In the genomic region with DNA sequence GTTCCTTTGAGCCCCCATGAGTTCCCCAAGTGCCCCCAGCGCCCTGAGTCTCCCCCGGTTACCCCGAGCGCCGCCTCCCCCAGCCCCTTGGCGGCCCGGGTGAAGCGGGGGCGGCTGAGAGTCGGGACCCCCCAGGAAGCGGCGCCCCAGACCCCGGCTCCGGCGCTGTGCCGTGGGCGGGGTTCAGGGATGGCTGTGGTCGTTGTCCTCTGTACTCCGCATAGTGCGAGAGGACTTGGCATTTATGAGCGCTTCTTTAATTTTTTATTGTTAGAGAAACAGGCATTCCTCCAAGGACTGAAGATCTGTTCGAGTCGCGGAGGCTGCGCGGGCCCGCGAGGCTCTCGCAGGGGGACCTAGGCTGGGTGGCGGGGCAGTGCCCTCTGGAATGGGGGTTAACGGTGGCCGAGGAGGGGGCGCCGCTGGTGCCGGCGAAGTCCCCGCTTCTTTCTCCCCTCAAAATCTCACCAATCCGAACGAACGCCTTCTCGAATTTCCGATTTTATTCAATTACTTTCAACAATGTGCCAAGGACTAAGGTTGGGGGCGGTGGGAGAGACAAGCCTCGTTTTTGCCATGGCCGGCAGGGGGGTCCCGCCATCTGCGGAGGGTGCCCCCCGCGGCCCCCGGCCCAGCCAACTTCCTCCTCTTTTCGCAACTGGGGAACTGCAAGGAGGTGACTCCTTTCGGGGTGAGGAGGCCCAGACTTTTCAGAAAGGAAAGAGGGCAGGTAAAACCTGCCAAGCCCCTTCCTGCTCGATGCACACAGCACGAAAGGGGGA, we compare ENCODE assay signal across 8 cellular contexts. TPM values are rescaled to one million over a fixed set of nuclear protein-coding genes. Genes with fewer than 3 reads are reported as not detected.
DNase-seq lines count a peak whose midpoint lies in the region; ATAC-seq and TF ChIP-seq lines count a peak whose summit lies in the region.
"Had no signal": no experiment of that assay in that cellular context is flagged by ENCODE, and none has a peak within 500 bp of the region (broad histone marks: within the 10 kb centered on the region; RNA-seq: fewer than 3 reads in every experiment).

No MANE protein-coding gene starts in this region.

- no CpG with 5 or more reads among the region's 54 CpGs for WGBS in iPS DF 6.9 (ENCODE audit: insufficient coverage, insufficient read length)

- H3K27me3 ChIP-seq in HUES48 (ENCODE audit: control insufficient read depth, insufficient read depth, low read length) (peaks cover 98% of the 10 kb centered on the region), iPS DF 6.9 (ENCODE audit: control insufficient read depth, insufficient read depth, low read length) (peaks cover 57% of the 10 kb centered on the region)

- no peaks in the 10 kb centered on the region for H3K36me3 Mint-ChIP-seq in activated CD8-positive, alpha-beta T cell treated with anti-CD3 and anti-CD28 coated beads, Interleukin-2, amount 10 ng/mL, durations not matched to agents 7 days and 5 days (ENCODE audit: low read depth)
- H3K36me3 Mint-ChIP-seq in stimulated activated memory B cell treated with anti-CD40 and anti-IgM and Interleukin-4, amounts not matched to agents 10 μg/mL and 1 μg/mL and 100 μg/mL, for 72 hours: no peaks in the 10 kb centered on the region
- H3K36me3 Mint-ChIP-seq in HFFc6 (ENCODE audit: low read depth): no peaks in the 10 kb centered on the region

- peak overlapping the region; percentile 61 for H3K4me3 Mint-ChIP-seq in activated CD8-positive, alpha-beta T cell treated with anti-CD3 and anti-CD28 coated beads, Interleukin-2, amount 10 ng/mL, durations not matched to agents 7 days and 5 days
- H3K4me3 Mint-ChIP-seq in stimulated activated memory B cell treated with anti-CD40 and anti-IgM and Interleukin-4, amounts not matched to agents 10 μg/mL and 1 μg/mL and 100 μg/mL, for 72 hours: peak overlapping the region; percentile 75
- H3K4me3 Mint-ChIP-seq in HFFc6: no peak overlapping the region

- H3K36me3 ChIP-seq in HUES48 (ENCODE audit: control insufficient read depth, insufficient read depth, low read length) (no peaks in the 10 kb centered on the region), iPS DF 6.9 (ENCODE audit: control insufficient read depth, insufficient read depth, low read length) (no peaks in the 10 kb centered on the region)

- ATAC-seq in activated CD8-positive, alpha-beta T cell treated with anti-CD3 and anti-CD28 coated beads, Interleukin-2, amount 10 ng/mL, durations not matched to agents 7 days and 5 days: peak; percentile 47
- peak; percentile 14 for ATAC-seq in stimulated activated memory B cell treated with anti-CD40 and anti-IgM and Interleukin-4, amounts not matched to agents 10 μg/mL and 1 μg/mL and 100 μg/mL, for 72 hours
- ATAC-seq in HG02970 (IDR thresholded peaks at IDR 0.05; ENCODE audit: low FRiP score, unreplicated experiment) (no peak), GM19395 (IDR thresholded peaks at IDR 0.05; ENCODE audit: unreplicated experiment) (no peak)

- H3K4me1 ChIP-seq in HUES48 (ENCODE audit: control insufficient read depth, insufficient read depth, low read length) (peaks cover 18% of the 10 kb centered on the region), iPS DF 6.9 (ENCODE audit: control insufficient read depth, insufficient read depth, low read length) (peaks cover 1% of the 10 kb centered on the region; the same call in 1 of the 2 replicates)

- H3K9ac ChIP-seq in HUES48 (ENCODE audit: low read depth, low read length): no peak overlapping the region

- POLR2A ChIA-PET in activated CD8-positive, alpha-beta T cell treated with anti-CD3 and anti-CD28 coated beads, Interleukin-2, amount 10 ng/mL, durations not matched to agents 7 days and 5 days (lab: Charles Lee): no interaction called here

- TF ChIP-seq CTCF in HFFc6 (IDR thresholded peaks at IDR 0.05): no peak

- H3K27ac ChIP-seq in HUES48 (ENCODE audit: low read depth, low read length) (no peak overlapping the region), iPS DF 6.9 (ENCODE audit: low read length) (no peak overlapping the region)

- H3K4me3 ChIP-seq in HUES48 (ENCODE audit: low read depth, low read length) (peak overlapping the region; percentile 55), iPS DF 6.9 (ENCODE audit: low read length) (peak overlapping the region; percentile 47; the same call in 1 of the 2 replicates)

- no peak for DNase-seq in activated CD8-positive, alpha-beta T cell treated with anti-CD3 and anti-CD28 coated beads, Interleukin-2, amount 10 ng/mL, durations not matched to agents 7 days and 5 days
- DNase-seq in iPS DF 6.9 (ENCODE audit: low read depth, low spot score): no peak
- DNase-seq in HFFc6: no peak

- H3K27me3 Mint-ChIP-seq in activated CD8-positive, alpha-beta T cell treated with anti-CD3 and anti-CD28 coated beads, Interleukin-2, amount 10 ng/mL, durations not matched to agents 7 days and 5 days (ENCODE audit: low read depth): peaks cover 62% of the 10 kb centered on the region
- peaks cover 45% of the 10 kb centered on the region for H3K27me3 Mint-ChIP-seq in stimulated activated memory B cell treated with anti-CD40 and anti-IgM and Interleukin-4, amounts not matched to agents 10 μg/mL and 1 μg/mL and 100 μg/mL, for 72 hours
- peaks cover 53% of the 10 kb centered on the region for H3K27me3 Mint-ChIP-seq in HFFc6 (ENCODE audit: insufficient read depth)

- peaks cover 20% of the 10 kb centered on the region for H3K4me1 Mint-ChIP-seq in activated CD8-positive, alpha-beta T cell treated with anti-CD3 and anti-CD28 coated beads, Interleukin-2, amount 10 ng/mL, durations not matched to agents 7 days and 5 days (ENCODE audit: low read depth)
- peaks cover 26% of the 10 kb centered on the region for H3K4me1 Mint-ChIP-seq in stimulated activated memory B cell treated with anti-CD40 and anti-IgM and Interleukin-4, amounts not matched to agents 10 μg/mL and 1 μg/mL and 100 μg/mL, for 72 hours
- H3K4me1 Mint-ChIP-seq in HFFc6 (ENCODE audit: low read depth): peaks cover 9% of the 10 kb centered on the region

- no peak overlapping the region for H3K27ac Mint-ChIP-seq in activated CD8-positive, alpha-beta T cell treated with anti-CD3 and anti-CD28 coated beads, Interleukin-2, amount 10 ng/mL, durations not matched to agents 7 days and 5 days
- peak overlapping the region; percentile 57 for H3K27ac Mint-ChIP-seq in stimulated activated memory B cell treated with anti-CD40 and anti-IgM and Interleukin-4, amounts not matched to agents 10 μg/mL and 1 μg/mL and 100 μg/mL, for 72 hours
- H3K27ac Mint-ChIP-seq in HFFc6: no peak overlapping the region

- H3K9me3 ChIP-seq in HUES48 (ENCODE audit: control insufficient read depth, insufficient read depth, low read length) (no peaks in the 10 kb centered on the region), iPS DF 6.9 (ENCODE audit: control insufficient read depth, insufficient read depth, low read length) (no peaks in the 10 kb centered on the region)

- CTCF ChIA-PET in activated CD8-positive, alpha-beta T cell treated with anti-CD3 and anti-CD28 coated beads, Interleukin-2, amount 10 ng/mL, durations not matched to agents 7 days and 5 days (lab: Charles Lee): interaction anchor here (2.9 kb wide), 1 partner anchor 11 kb away, joined by 12 read pairs; no protein-coding TSS in a partner anchor

- H3K9me3 Mint-ChIP-seq in activated CD8-positive, alpha-beta T cell treated with anti-CD3 and anti-CD28 coated beads, Interleukin-2, amount 10 ng/mL, durations not matched to agents 7 days and 5 days (ENCODE audit: insufficient read depth): no peaks in the 10 kb centered on the region
- no peaks in the 10 kb centered on the region for H3K9me3 Mint-ChIP-seq in stimulated activated memory B cell treated with anti-CD40 and anti-IgM and Interleukin-4, amounts not matched to agents 10 μg/mL and 1 μg/mL and 100 μg/mL, for 72 hours
- no peaks in the 10 kb centered on the region for H3K9me3 Mint-ChIP-seq in HFFc6

RNA-seq across cellular contexts. Expression of gene GJB2, which starts 0.6 kb away (rescaled TPM):
- under 1 TPM; 0.26 to 0.32 TPM for total RNA-seq in activated CD8-positive, alpha-beta T cell treated with anti-CD3 and anti-CD28 coated beads, Interleukin-2, amount 10 ng/mL, durations not matched to agents 7 days and 5 days
- total RNA-seq in HFFc6 (2021; fragmentation: NEBNext Ultra II Directional; extraction: Animal tissue kit (Norgen Biotek cat#: 25700)): not detected

RNA-seq across cellular contexts. Expression of gene GJA3, which starts 32.5 kb away (rescaled TPM):
- under 1 TPM in 1 of 2 experiments, not detected in 1; 0.16 TPM for total RNA-seq in activated CD8-positive, alpha-beta T cell treated with anti-CD3 and anti-CD28 coated beads, Interleukin-2, amount 10 ng/mL, durations not matched to agents 7 days and 5 days
- total RNA-seq in HFFc6 (2021; fragmentation: NEBNext Ultra II Directional; extraction: Animal tissue kit (Norgen Biotek cat#: 25700)): under 1 TPM; 0.09 to 0.14 (median 0.11) TPM

RNA-seq across cellular contexts. Expression of gene GJB6, which starts 38.8 kb away (rescaled TPM):
- total RNA-seq in activated CD8-positive, alpha-beta T cell treated with anti-CD3 and anti-CD28 coated beads, Interleukin-2, amount 10 ng/mL, durations not matched to agents 7 days and 5 days: 1 to 10 TPM; 1.7 to 1.9 TPM
- total RNA-seq in HFFc6 (2021; fragmentation: NEBNext Ultra II Directional; extraction: Animal tissue kit (Norgen Biotek cat#: 25700)): not detected
- total RNA-seq: NCI-H460 had no signal

Comparison
In these comparisons a context has a peak if more than half of its experiments do, and no peak if none do; other contexts are left out.
1. ATAC-seq: peak in activated CD8-positive, alpha-beta T cell treated with anti-CD3 and anti-CD28 coated beads, Interleukin-2, amount 10 ng/mL, durations not matched to agents 7 days and 5 days (single experiment) and stimulated activated memory B cell treated with anti-CD40 and anti-IgM and Interleukin-4, amounts not matched to agents 10 μg/mL and 1 μg/mL and 100 μg/mL, for 72 hours (single experiment); none in HG02970 (single experiment) and GM19395 (single experiment).